In the genomic region with DNA sequence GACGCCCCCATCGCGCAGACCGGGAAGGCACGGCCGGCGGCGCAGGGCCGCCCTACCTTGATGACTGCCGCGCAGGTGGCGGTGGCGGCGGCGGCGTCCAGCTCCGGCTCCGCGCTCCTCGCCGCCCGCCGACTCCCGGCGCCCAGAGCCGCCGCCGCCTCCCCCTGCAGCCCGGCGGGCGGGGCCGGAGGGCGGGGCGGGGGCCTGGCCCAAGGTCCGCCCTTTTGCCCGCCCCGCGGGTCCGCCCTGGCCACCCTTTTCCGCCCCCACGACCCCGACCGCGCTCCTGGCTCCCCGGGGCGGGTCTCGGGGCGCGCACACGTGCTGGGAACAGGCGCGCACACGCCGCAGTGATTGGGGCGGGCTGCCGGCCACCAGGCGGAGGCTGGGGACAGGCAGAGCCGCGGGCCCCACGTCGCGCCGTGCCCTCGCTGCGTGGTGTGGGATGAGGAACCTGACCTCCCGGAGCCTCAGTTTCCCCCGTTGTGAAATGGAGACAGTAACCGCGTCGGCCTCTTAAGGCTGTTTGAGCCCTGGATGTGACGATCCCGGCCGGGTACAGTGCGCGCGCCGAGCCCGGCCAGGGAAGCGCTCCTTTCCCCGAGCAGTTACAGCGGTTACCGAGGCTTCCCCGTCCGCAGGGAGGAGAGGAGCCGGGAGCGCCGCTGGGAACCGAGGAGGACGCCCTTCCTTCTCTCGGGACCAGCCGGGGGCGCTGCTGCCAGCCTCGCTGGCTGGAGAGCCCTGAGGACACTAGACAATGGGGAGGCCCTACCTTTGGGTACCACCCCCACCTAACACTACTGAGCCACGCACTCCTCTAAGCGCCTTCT, we compare ENCODE assay signal across 8 cellular contexts. TPM values are rescaled to one million over a fixed set of nuclear protein-coding genes. Genes with fewer than 3 reads are reported as not detected.
A peak's percentile ranks its signal among the peaks of the same experiment; 100 is the strongest.
DNase-seq lines count a peak whose midpoint lies in the region; ATAC-seq, FAIRE-seq and TF ChIP-seq lines count a peak whose summit lies in the region.

A gene with protein sequence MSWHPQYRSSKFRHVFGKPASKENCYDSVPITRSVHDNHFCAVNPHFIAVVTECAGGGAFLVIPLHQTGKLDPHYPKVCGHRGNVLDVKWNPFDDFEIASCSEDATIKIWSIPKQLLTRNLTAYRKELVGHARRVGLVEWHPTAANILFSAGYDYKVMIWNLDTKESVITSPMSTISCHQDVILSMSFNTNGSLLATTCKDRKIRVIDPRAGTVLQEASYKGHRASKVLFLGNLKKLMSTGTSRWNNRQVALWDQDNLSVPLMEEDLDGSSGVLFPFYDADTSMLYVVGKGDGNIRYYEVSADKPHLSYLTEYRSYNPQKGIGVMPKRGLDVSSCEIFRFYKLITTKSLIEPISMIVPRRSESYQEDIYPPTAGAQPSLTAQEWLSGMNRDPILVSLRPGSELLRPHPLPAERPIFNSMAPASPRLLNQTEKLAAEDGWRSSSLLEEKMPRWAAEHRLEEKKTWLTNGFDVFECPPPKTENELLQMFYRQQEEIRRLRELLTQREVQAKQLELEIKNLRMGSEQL (minus strand): TSS at position 135 of the 833 bp plus-strand sequence. CDS start 34,977 bp downstream, outside the sequence.

- H3K9me3 ChIP-seq in WERI-Rb-1 (ENCODE audit: severe bottlenecking) (no peaks in the 10 kb centered on the region), spleen (no peaks in the 10 kb centered on the region)

- peak; percentile 88 for TF ChIP-seq CTCF in WERI-Rb-1 (IDR thresholded peaks at IDR 0.05; ENCODE audit: low read depth, low read length)
- peak; percentile 72 for TF ChIP-seq CTCF in bronchial epithelial cell (IDR thresholded peaks at IDR 0.05; ENCODE audit: insufficient read depth, low read length, severe bottlenecking)
- peak in 9 of 11 experiments; percentile 15 to 53 (median 33) for TF ChIP-seq CTCF in spleen (IDR thresholded peaks at IDR 0.05 in 8 of 11, conservative IDR thresholded peaks at IDR 0.05 in 3 of 11)

- peak; percentile 65 for ATAC-seq in HG02678 (IDR thresholded peaks at IDR 0.05; ENCODE audit: unreplicated experiment)
- no peak for ATAC-seq in HG03354 (IDR thresholded peaks at IDR 0.05; ENCODE audit: poor library complexity, severe bottlenecking, unreplicated experiment)

- TF ChIP-seq POLR2A in spleen (IDR thresholded peaks at IDR 0.05), result no peak

- H3K4me1 Mint-ChIP-seq in immature natural killer cell, result peaks cover 6 to 7% of the 10 kb centered on the region in 2 donors

- 0 to 2% (median 1%) methylated on average over 11 to 95 of the region's 95 CpGs for WGBS in spleen, 5 donors

- no peak for FAIRE-seq in bronchial epithelial cell (lab: Jason Lieb, UNC)

- H3K36me3 Mint-ChIP-seq in immature natural killer cell, result no peaks in the 10 kb centered on the region

- peaks cover 0 to 7% (median 4%) of the 10 kb centered on the region in 3 donors for H3K27me3 Mint-ChIP-seq in immature natural killer cell (ENCODE audit: low read depth in 3 of 3)

- DNase-seq in GM04503 (ENCODE audit: low read depth) (peak; percentile 26), NCI-H1930 (lab: John Stamatoyannopoulos, UW) (peak; percentile 72 to 82), WERI-Rb-1 (peak; percentile 95), bronchial epithelial cell (ENCODE audit: low read depth) (peak; percentile 94), immature natural killer cell (peak; percentile 68 to 79 (median 77)), spleen (peak; percentile 93)

- H3K36me3 ChIP-seq in WERI-Rb-1 (peaks cover 4% of the 10 kb centered on the region; the same call in 1 of the 2 replicates), bronchial epithelial cell (ENCODE audit: control insufficient read depth, insufficient read depth, low read length) (peaks cover 1% of the 10 kb centered on the region), spleen (peaks cover 0 to 11% (median 0%) of the 10 kb centered on the region in 6 donors)

- peak within 1 kb of the TSS in 5 of 6 donors; percentile 14 to 43 (median 33) for H3K27ac Mint-ChIP-seq in immature natural killer cell

- H3K27me3 ChIP-seq in WERI-Rb-1 (ENCODE audit: insufficient read depth, low read depth, severe bottlenecking) (no peaks in the 10 kb centered on the region), bronchial epithelial cell (ENCODE audit: control insufficient read depth, insufficient read depth, low read length) (no peaks in the 10 kb centered on the region), spleen (replicated peaks in 1 of 7) (no peaks in the 10 kb centered on the region)

- no peaks in the 10 kb centered on the region for H3K9me3 Mint-ChIP-seq in immature natural killer cell

- peak within 1 kb of the TSS; percentile 88 for H3K4me3 ChIP-seq in WERI-Rb-1 (ENCODE audit: low read depth, low read length)
- peak within 1 kb of the TSS; percentile 82 for H3K4me3 ChIP-seq in bronchial epithelial cell (ENCODE audit: low read depth, low read length)
- peak within 1 kb of the TSS; percentile 49 to 83 (median 73) for H3K4me3 ChIP-seq in spleen

- H3K4me3 Mint-ChIP-seq in immature natural killer cell, result peak within 1 kb of the TSS; percentile 77 to 86 (median 84)

- intact Hi-C loops in spleen (cut with DNase I; ENCODE audit: low total_unique reads), result loop anchor here (10.0 kb wide), 1 partner anchor 118 kb away; no protein-coding TSS in a partner anchor

- peaks cover 2 to 35% (median 21%) of the 10 kb centered on the region in 6 donors for H3K4me1 ChIP-seq in spleen

- H3K27ac ChIP-seq in WERI-Rb-1 (peak within 1 kb of the TSS; percentile 83), spleen (peak within 1 kb of the TSS in 7 of 8 donors; percentile 47 to 85 (median 77))

RNA-seq across cellular contexts. Expression of the gene that starts here (rescaled TPM):
- total RNA-seq in bronchial epithelial cell (22.1 and 34.7 TPM in 2 replicates), spleen (10 to 100 TPM in 1 of 7 donors, 1 to 10 TPM in 6; 5.1 to 11.0 (median 6.8) TPM)
- polyA plus RNA-seq in immature natural killer cell (1 to 10 TPM; 1.6 to 2.5 (median 2.1) TPM), spleen (1 to 10 TPM; 1.3 to 2.2 (median 1.7) TPM)

Comparison
In these comparisons a context has a peak if more than half of its experiments do, and no peak if none do; other contexts are left out.
1. DNase-seq: peak in every context shown above with its lines; median percentile 95 in WERI-Rb-1; 94 in bronchial epithelial cell; 93 in spleen; 77 in NCI-H1930; 77 in immature natural killer cell; 26 in GM04503.
2. CTCF ChIP-seq: peak in every context shown above with its lines; median percentile 88 in WERI-Rb-1; 72 in bronchial epithelial cell; 33 in spleen.